ENCODE assay signal across 26 cellular contexts in the genomic region with DNA sequence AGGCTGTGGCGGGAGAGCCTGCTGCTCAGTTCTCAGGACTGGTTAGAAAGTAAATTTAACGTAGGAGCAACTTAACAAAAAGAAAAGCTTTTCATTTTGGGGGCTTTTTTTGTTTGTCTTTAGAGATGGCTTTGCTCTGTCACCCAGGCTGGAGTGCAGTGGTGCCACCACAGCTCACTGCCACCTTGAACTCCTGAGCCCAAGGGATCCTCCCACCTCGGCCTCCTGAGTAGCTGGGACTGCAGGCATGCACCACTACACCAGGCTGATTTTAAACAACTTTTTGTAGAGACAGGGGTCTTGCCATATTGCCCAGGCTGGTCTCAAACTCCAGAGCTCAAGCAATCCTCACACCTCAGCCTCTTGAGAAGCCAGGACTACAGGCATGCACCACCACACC.
DNase-seq lines count a peak whose midpoint lies in the region; TF ChIP-seq lines count a peak whose summit lies in the region.
"Had no signal": no experiment of that assay in that cellular context is flagged by ENCODE, and none has a peak within 500 bp of the region (broad histone marks: within the 10 kb centered on the region; RNA-seq: fewer than 3 reads in every experiment).

No MANE protein-coding gene starts in this region.

- TF ChIP-seq CTCF in RWPE1 (conservative IDR thresholded peaks at IDR 0.05; ENCODE audit: low read depth) (no peak), progenitor cell of endocrine pancreas (IDR thresholded peaks at IDR 0.05; ENCODE audit: unreplicated experiment) (no peak)

- POLR2A ChIA-PET in RWPE1 (lab: Yijun Ruan, JAX; ENCODE audit: low non-redundant PET) = no interaction called here

- no peaks in the 10 kb centered on the region for H3K9me3 Mint-ChIP-seq in progenitor cell of endocrine pancreas (ENCODE audit: low read depth)
- H3K9me3 Mint-ChIP-seq: activated CD4-positive, alpha-beta memory T cell treated with anti-CD3 and anti-CD28 coated beads for 36 hours; brain; IgD-negative memory B cell; natural killer cell had no signal

- H3K9me3 ChIP-seq in MG63 = no peaks in the 10 kb centered on the region
- H3K9me3 ChIP-seq in effector memory CD4-positive, alpha-beta T cell (ENCODE audit: control insufficient read depth, low read length) = no peaks in the 10 kb centered on the region
- H3K9me3 ChIP-seq: left lung, right atrium auricular region had no signal

- peaks cover 13% of the 10 kb centered on the region for H3K36me3 ChIP-seq in MG63
- H3K36me3 ChIP-seq in effector memory CD4-positive, alpha-beta T cell (ENCODE audit: control insufficient read depth, insufficient read depth, low read length) = peaks cover 10% of the 10 kb centered on the region

- H3K4me1 Mint-ChIP-seq in progenitor cell of endocrine pancreas (ENCODE audit: low read depth) = no peaks in the 10 kb centered on the region
- H3K4me1 Mint-ChIP-seq: IgD-negative memory B cell had no signal

- peak; percentile 43 for DNase-seq in activated CD8-positive, alpha-beta memory T cell treated with anti-CD3 and anti-CD28 coated beads for 24 hours
- DNase-seq in activated CD8-positive, alpha-beta memory T cell treated with anti-CD3 and anti-CD28 coated beads, Interleukin-2, amount 50 U/mL, for 4 hours = no peak
- DNase-seq in RWPE1 (ENCODE audit: low spot score) = no peak
- peak; percentile 29 for DNase-seq in ecto neural progenitor cell (ENCODE audit: low spot score)
- no peak for DNase-seq in substantia nigra (lab: John Stamatoyannopoulos, UW)
- no peak for DNase-seq in progenitor cell of endocrine pancreas (ENCODE audit: low spot score, unreplicated experiment)
- no peak for DNase-seq in MG63
- no peak for DNase-seq in effector memory CD4-positive, alpha-beta T cell
- DNase-seq: activated CD4-positive, alpha-beta memory T cell treated with anti-CD3 and anti-CD28 coated beads for 36 hours; effector CD4-positive, alpha-beta T cell; foreskin keratinocyte; left lung; natural killer cell; NCI-H1417; NCI-H2081; NCI-H226; NCI-H774; stimulated activated CD4-positive, alpha-beta T cell treated with anti-CD3 and anti-CD28 coated beads, Interleukin-4, amount 100 ng/mL, for 24 hours; stimulated activated naive CD4-positive, alpha-beta T cell treated with Interleukin-2 at 50 U/mL for 16 hours; trophoblast cell; WERI-Rb-1 had no signal

- H3K4me3 ChIP-seq in MG63 = no peak overlapping the region
- no peak overlapping the region for H3K4me3 ChIP-seq in effector memory CD4-positive, alpha-beta T cell (ENCODE audit: insufficient read depth, low read depth, low read length, poor library complexity, severe bottlenecking)
- H3K4me3 ChIP-seq: hepatocyte, left lung, right atrium auricular region had no signal

- H3K27ac Mint-ChIP-seq in progenitor cell of endocrine pancreas = no peak overlapping the region
- H3K27ac Mint-ChIP-seq: activated CD4-positive, alpha-beta memory T cell treated with anti-CD3 and anti-CD28 coated beads for 36 hours; IgD-negative memory B cell had no signal

- H3K27ac ChIP-seq in RWPE1 (peak overlapping the region; percentile 22; the same call in 1 of the 2 replicates), substantia nigra (ENCODE audit: low read depth, low read length, poor library complexity, severe bottlenecking) (peak overlapping the region; percentile 99)
- no peak overlapping the region for H3K27ac ChIP-seq in effector memory CD4-positive, alpha-beta T cell (ENCODE audit: insufficient read depth, low read length, poor library complexity, severe bottlenecking)
- H3K27ac ChIP-seq: foreskin keratinocyte, hepatocyte, left lung, WERI-Rb-1 had no signal

- H3K4me3 Mint-ChIP-seq in progenitor cell of endocrine pancreas (ENCODE audit: low read depth) = no peak overlapping the region
- H3K4me3 Mint-ChIP-seq: activated CD4-positive, alpha-beta memory T cell treated with anti-CD3 and anti-CD28 coated beads for 36 hours; B cell; brain; IgD-negative memory B cell; natural killer cell had no signal

- H3K36me3 Mint-ChIP-seq in progenitor cell of endocrine pancreas (ENCODE audit: insufficient read depth) = peaks cover 2% of the 10 kb centered on the region
- H3K36me3 Mint-ChIP-seq: natural killer cell had no signal

- no peaks in the 10 kb centered on the region for H3K4me1 ChIP-seq in effector memory CD4-positive, alpha-beta T cell (ENCODE audit: control insufficient read depth, insufficient read depth, low read length, poor library complexity, severe bottlenecking)
- H3K4me1 ChIP-seq: foreskin keratinocyte, right atrium auricular region had no signal

- CTCF ChIA-PET in RWPE1 (lab: Yijun Ruan, JAX) = no interaction called here

- H3K27me3 Mint-ChIP-seq in progenitor cell of endocrine pancreas = no peaks in the 10 kb centered on the region
- H3K27me3 Mint-ChIP-seq: activated CD4-positive, alpha-beta memory T cell treated with anti-CD3 and anti-CD28 coated beads for 36 hours; B cell; brain; IgD-negative memory B cell had no signal

- H3K27me3 ChIP-seq in MG63 = no peaks in the 10 kb centered on the region
- no peaks in the 10 kb centered on the region for H3K27me3 ChIP-seq in effector memory CD4-positive, alpha-beta T cell (replicated peaks; ENCODE audit: control insufficient read depth, insufficient read depth, low read length, poor library complexity, severe bottlenecking)
- H3K27me3 ChIP-seq: foreskin keratinocyte, hepatocyte, left lung, right atrium auricular region had no signal

Comparison
In these comparisons a context has a peak if more than half of its experiments do, and no peak if none do; other contexts are left out.
1. DNase-seq: peak in activated CD8-positive, alpha-beta memory T cell treated with anti-CD3 and anti-CD28 coated beads for 24 hours (single experiment) and ecto neural progenitor cell (single experiment); none in activated CD8-positive, alpha-beta memory T cell treated with anti-CD3 and anti-CD28 coated beads, Interleukin-2, amount 50 U/mL, for 4 hours (single experiment), RWPE1 (single experiment), substantia nigra (0 of 49), progenitor cell of endocrine pancreas (single experiment), MG63 (single experiment) and effector memory CD4-positive, alpha-beta T cell (0 of 3).